In the genomic region with DNA sequence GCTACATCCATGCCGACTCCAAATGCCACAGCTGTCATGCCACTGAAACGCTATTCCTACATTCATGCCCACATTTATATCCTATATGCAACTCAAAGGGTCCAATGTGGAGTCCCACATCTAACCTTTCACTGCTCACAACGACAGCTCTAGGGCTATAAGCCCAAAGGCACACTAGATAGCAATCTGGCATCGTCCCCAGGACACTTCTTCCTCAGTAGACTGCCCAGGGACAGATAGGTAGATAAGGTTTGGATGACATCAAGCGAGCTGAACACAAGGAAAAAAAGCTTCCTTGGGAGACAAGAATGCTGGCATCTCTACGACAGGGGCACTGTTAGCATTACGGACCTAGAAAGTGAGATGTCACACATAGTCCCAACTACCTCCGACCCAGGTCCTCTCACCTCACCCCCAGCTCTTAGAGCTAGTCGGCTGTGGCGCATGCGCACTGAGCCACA, we compare ENCODE assay signal across 9 cellular contexts. TPM values are rescaled to one million over a fixed set of nuclear protein-coding genes. Genes with fewer than 3 reads are reported as not detected.
DNase-seq lines count a peak whose midpoint lies in the region; ATAC-seq and TF ChIP-seq lines count a peak whose summit lies in the region.
"Had no signal": no experiment of that assay in that cellular context is flagged by ENCODE, and none has a peak within 500 bp of the region (broad histone marks: within the 10 kb centered on the region; RNA-seq: fewer than 3 reads in every experiment).

No MANE protein-coding gene starts in this region.

- H3K18ac ChIP-seq in mesenchymal stem cell (ENCODE audit: low read depth in 1 of 2, low read length in 2 of 2), result no peak overlapping the region

- peak overlapping the region; percentile 63 for H3K9ac ChIP-seq in mesenchymal stem cell (ENCODE audit: low read length)

- no peak overlapping the region for H2BK15ac ChIP-seq in mesenchymal stem cell (ENCODE audit: low read depth, poor library complexity, severe bottlenecking)

- peaks cover 5% of the 10 kb centered on the region for H3K4me1 ChIP-seq in CD8-positive, alpha-beta T cell (ENCODE audit: insufficient read depth, low read length)
- H3K4me1 ChIP-seq in mesenchymal stem cell (ENCODE audit: control insufficient read depth, insufficient read depth, low read depth, low read length), result peaks cover 2% of the 10 kb centered on the region
- H3K4me1 ChIP-seq in upper lobe of left lung, result no peaks in the 10 kb centered on the region

- POLR2A ChIA-PET in CD8-positive, alpha-beta T cell (lab: Charles Lee), result no interaction called here

- no peaks in the 10 kb centered on the region for H3K27me3 ChIP-seq in CD8-positive, alpha-beta T cell (ENCODE audit: insufficient read depth, low read length)
- peaks cover 0 to 23% of the 10 kb centered on the region in 2 experiments for H3K27me3 ChIP-seq in mesenchymal stem cell (ENCODE audit: control insufficient read depth in 1 of 2, insufficient read depth in 1 of 2, low read length in 2 of 2)
- peaks cover 0 to 7% (median 0%) of the 10 kb centered on the region in 4 donors for H3K27me3 ChIP-seq in upper lobe of left lung

- CTCF ChIA-PET in CD8-positive, alpha-beta T cell (lab: Charles Lee), result interaction anchor here (1.2 kb wide), 1 partner anchor 14 kb away, joined by 4 read pairs; no protein-coding TSS in a partner anchor

- H3K9me3 Mint-ChIP-seq in CD8-positive, alpha-beta T cell, result no peaks in the 10 kb centered on the region

- TF ChIP-seq EP300 in upper lobe of left lung (IDR thresholded peaks at IDR 0.05), result no peak

- no peaks in the 10 kb centered on the region for H3K79me1 ChIP-seq in mesenchymal stem cell (replicated peaks; ENCODE audit: low read length, poor library complexity, severe bottlenecking)

- H3K4me1 Mint-ChIP-seq in CD8-positive, alpha-beta T cell (ENCODE audit: low read depth), result peaks cover 4% of the 10 kb centered on the region

- intact Hi-C loops in CD8-positive, alpha-beta T cell (cut with DNase I, micrococcal nuclease), result no loop called here

- H4K91ac ChIP-seq in mesenchymal stem cell (ENCODE audit: low read length), result no peak overlapping the region

- no peak overlapping the region for H3K27ac Mint-ChIP-seq in CD8-positive, alpha-beta T cell

- TF ChIP-seq CTCF in CD8-positive, alpha-beta T cell (IDR thresholded peaks at IDR 0.05), result no peak
- no peak for TF ChIP-seq CTCF in cardiac fibroblast (IDR thresholded peaks at IDR 0.05; ENCODE audit: low read depth, low read length)
- TF ChIP-seq CTCF in upper lobe of left lung (IDR thresholded peaks at IDR 0.05), result no peak

- no peak overlapping the region for H2BK12ac ChIP-seq in mesenchymal stem cell (ENCODE audit: low read length in 2 of 2)

- H3K23ac ChIP-seq in mesenchymal stem cell (ENCODE audit: low read length in 2 of 2), result no peak overlapping the region

- 31% methylated on average over 10 of the region's 11 CpGs for WGBS in mesenchymal stem cell
- WGBS in upper lobe of left lung, 2 donors, result 30 to 35% methylated on average over 3 to 11 of the region's 11 CpGs

- H2BK120ac ChIP-seq in mesenchymal stem cell (ENCODE audit: low read depth, low read length), result no peak overlapping the region

- no peak overlapping the region for H2AFZ ChIP-seq in mesenchymal stem cell (ENCODE audit: low read depth, low read length)

- H3K4me2 ChIP-seq in mesenchymal stem cell (ENCODE audit: low read length, poor library complexity, severe bottlenecking), result no peak overlapping the region

- peak overlapping the region; percentile 49 for H3K4me3 ChIP-seq in CD8-positive, alpha-beta T cell (ENCODE audit: low read depth, low read length)
- H3K4me3 ChIP-seq in cardiac fibroblast (replicated peaks in 1 of 2; ENCODE audit: low read depth in 2 of 2, low read length in 2 of 2) (peak overlapping the region; percentile 57 to 58), mesenchymal stem cell (ENCODE audit: insufficient read depth in 1 of 2, low read depth in 1 of 2, low read length in 2 of 2) (peak overlapping the region; percentile 51 to 77), upper lobe of left lung (peak overlapping the region in 3 of 4 donors; percentile 47 to 63 (median 57))

- no peak overlapping the region for H3K4ac ChIP-seq in mesenchymal stem cell (ENCODE audit: low read depth in 1 of 2, low read length in 2 of 2)

- no peak overlapping the region for H3K14ac ChIP-seq in mesenchymal stem cell (ENCODE audit: low read length in 2 of 2)

- ATAC-seq in CD8-positive, alpha-beta T cell, result no peak
- ATAC-seq in GM19395 (IDR thresholded peaks at IDR 0.05; ENCODE audit: unreplicated experiment) (peak; percentile 30), upper lobe of left lung (ENCODE audit: low FRiP score in 2 of 2) (no peak), HG02840 (IDR thresholded peaks at IDR 0.05; ENCODE audit: low FRiP score, unreplicated experiment) (no peak)

- peak overlapping the region; percentile 84 for H3K4me3 Mint-ChIP-seq in CD8-positive, alpha-beta T cell

- TF ChIP-seq POLR2A in upper lobe of left lung (IDR thresholded peaks at IDR 0.05), result no peak

- peak in 4 of 7 experiments; percentile 35 to 66 (median 52) for DNase-seq in CD8-positive, alpha-beta T cell
- peak; percentile 23 for DNase-seq in NCI-H128 (lab: John Stamatoyannopoulos, UW; ENCODE audit: unreplicated experiment)
- peak in 1 of 2 donors; percentile 47 for DNase-seq in cardiac fibroblast (ENCODE audit: low read depth in 2 of 2)
- DNase-seq in mesenchymal stem cell, result no peak
- peak in 1 of 2 donors; percentile 90 for DNase-seq in upper lobe of left lung
- no peak for DNase-seq in KG1 (lab: John Stamatoyannopoulos, UW)

- no peak overlapping the region for H3K27ac ChIP-seq in CD8-positive, alpha-beta T cell (ENCODE audit: low read depth, low read length)
- H3K27ac ChIP-seq in mesenchymal stem cell (ENCODE audit: low read length, poor library complexity, severe bottlenecking) (no peak overlapping the region), upper lobe of left lung (no peak overlapping the region)

- H4K8ac ChIP-seq in mesenchymal stem cell (ENCODE audit: low read length), result no peak overlapping the region

- H3K9me3 ChIP-seq in CD8-positive, alpha-beta T cell (ENCODE audit: low read length), result no peaks in the 10 kb centered on the region
- H3K9me3 ChIP-seq in mesenchymal stem cell (ENCODE audit: control insufficient read depth, low read length), result no peaks in the 10 kb centered on the region
- no peaks in the 10 kb centered on the region for H3K9me3 ChIP-seq in upper lobe of left lung

- no peak overlapping the region for H2BK5ac ChIP-seq in mesenchymal stem cell (ENCODE audit: low read depth, low read length, poor library complexity, severe bottlenecking)

- H2AK5ac ChIP-seq in mesenchymal stem cell (ENCODE audit: low read length, severe bottlenecking), result no peak overlapping the region

- peaks cover 7% of the 10 kb centered on the region for H3K27me3 Mint-ChIP-seq in CD8-positive, alpha-beta T cell (ENCODE audit: low read depth)

- no peaks in the 10 kb centered on the region for H3K36me3 Mint-ChIP-seq in CD8-positive, alpha-beta T cell

- H3K36me3 ChIP-seq in CD8-positive, alpha-beta T cell (ENCODE audit: insufficient read depth, low read length), result no peaks in the 10 kb centered on the region
- H3K36me3 ChIP-seq in mesenchymal stem cell (ENCODE audit: control insufficient read depth in 1 of 2, insufficient read depth in 2 of 2, low read depth in 1 of 2, low read length in 2 of 2) (no peaks in the 10 kb centered on the region), upper lobe of left lung (no peaks in the 10 kb centered on the region)

RNA-seq across cellular contexts. Expression of gene RAB9B, which starts 0.7 kb away (rescaled TPM):
- under 1 TPM in 1 of 2 experiments, not detected in 1; 0.08 TPM for total RNA-seq in CD8-positive, alpha-beta T cell
- 0.33 TPM for polyA plus RNA-seq in mesenchymal stem cell (2013, experiment 1 of 2)
- polyA plus RNA-seq in mesenchymal stem cell (2013, experiment 2 of 2), result 0.44 TPM
- 1 to 10 TPM in 2 of 6 donors, under 1 TPM in 3, not detected in 1; 0.37 to 1.1 (median 0.84) TPM for total RNA-seq in upper lobe of left lung
- total RNA-seq: RPMI7951 had no signal

RNA-seq across cellular contexts. Expression of gene PLP1, which starts 54.7 kb away (rescaled TPM):
- not detected for total RNA-seq in CD8-positive, alpha-beta T cell
- polyA plus RNA-seq in mesenchymal stem cell (2013, experiment 1 of 2), result not detected
- polyA plus RNA-seq in mesenchymal stem cell (2013, experiment 2 of 2), result not detected
- 1 to 10 TPM in 1 of 6 donors, under 1 TPM in 1, not detected in 4; 0.49 to 2.1 TPM for total RNA-seq in upper lobe of left lung

Comparison
In these comparisons a context has a peak if more than half of its experiments do, and no peak if none do; other contexts are left out.
1. DNase-seq: peak in CD8-positive, alpha-beta T cell (4 of 7) and NCI-H128 (single experiment); none in mesenchymal stem cell (single experiment) and KG1 (single experiment).
2. Peak in every context shown above with its lines, with median percentiles within 50 percentile points of each other: H3K4me3 ChIP-seq.